ENCODE assay signal across 9 cellular contexts in genomic region chr1:84698718-84699117, GRCh38. TPM values are rescaled to one million over a fixed set of nuclear protein-coding genes. Genes with fewer than 3 reads are reported as not detected.
A peak's percentile ranks its signal among the peaks of the same experiment; 100 is the strongest.
DNase-seq lines count a peak whose midpoint lies in the region; ATAC-seq and TF ChIP-seq lines count a peak whose summit lies in the region.
"Had no signal": no experiment of that assay in that cellular context is flagged by ENCODE, and none has a peak within 500 bp of the region (broad histone marks: within the 10 kb centered on the region; RNA-seq: fewer than 3 reads in every experiment).

No MANE protein-coding gene starts in this region.

- H3K27ac ChIP-seq in adrenal gland (peak overlapping the region in 3 of 5 donors; percentile 54 to 65 (median 56)), suprapubic skin (peak overlapping the region; percentile 61)
- H3K27ac ChIP-seq in CD4-positive, alpha-beta memory T cell (ENCODE audit: low read depth, low read length) = no peak overlapping the region

- TF ChIP-seq POLR2A in adrenal gland (IDR thresholded peaks at IDR 0.05) (no peak), suprapubic skin (IDR thresholded peaks at IDR 0.05) (no peak)

- H3K36me3 Mint-ChIP-seq in stimulated activated effector memory CD8-positive, alpha-beta T cell treated with anti-CD3 and anti-CD28 coated beads, Interleukin-12 subunit alpha, Interleukin-12 subunit beta, amount 100 ng/mL, for 72 hours = no peaks in the 10 kb centered on the region
- H3K36me3 Mint-ChIP-seq in CD4-positive, alpha-beta memory T cell = no peaks in the 10 kb centered on the region

- H3K4me1 Mint-ChIP-seq in stimulated activated effector memory CD8-positive, alpha-beta T cell treated with anti-CD3 and anti-CD28 coated beads, Interleukin-12 subunit alpha, Interleukin-12 subunit beta, amount 100 ng/mL, for 72 hours = no peaks in the 10 kb centered on the region
- H3K4me1 Mint-ChIP-seq in CD4-positive, alpha-beta memory T cell = peaks cover 4 to 9% (median 7%) of the 10 kb centered on the region in 4 donors

- DNase-seq in HPDE6-E6E7 (ENCODE audit: extremely low spot score) (peak; percentile 64), adrenal gland (peak in 1 of 7 donors; percentile 18), left ventricle myocardium superior (no peak), suprapubic skin (ENCODE audit: low spot score in 2 of 2) (no peak), hippocampal formation (lab: John Stamatoyannopoulos, UW) (no peak)
- no peak for DNase-seq in stimulated activated effector memory CD8-positive, alpha-beta T cell treated with anti-CD3 and anti-CD28 coated beads, Interleukin-12 subunit alpha, Interleukin-12 subunit beta, amount 100 ng/mL, for 72 hours (ENCODE audit: low spot score in 2 of 2)
- DNase-seq in CD4-positive, alpha-beta memory T cell = no peak
- DNase-seq: activated naive CD4-positive, alpha-beta T cell treated with anti-CD3 and anti-CD28 coated beads, Interleukin-2, amount 50 U/mL, for 16 hours had no signal

- no peak for TF ChIP-seq CTCF in adrenal gland (IDR thresholded peaks at IDR 0.05)
- no peak for TF ChIP-seq CTCF in suprapubic skin (IDR thresholded peaks at IDR 0.05)

- TF ChIP-seq EP300 in suprapubic skin (IDR thresholded peaks at IDR 0.05) = no peak

- POLR2A ChIA-PET in CD4-positive, alpha-beta memory T cell (lab: Charles Lee; ENCODE audit: partially characterized antibody) = no interaction called here

- CTCF ChIA-PET in CD4-positive, alpha-beta memory T cell (lab: Charles Lee; ENCODE audit: partially characterized antibody) = no interaction called here

- peaks cover 0 to 5% of the 10 kb centered on the region in 2 donors for H3K4me1 ChIP-seq in adrenal gland (replicated peaks in 1 of 2)
- peaks cover 14% of the 10 kb centered on the region for H3K4me1 ChIP-seq in suprapubic skin
- no peaks in the 10 kb centered on the region for H3K4me1 ChIP-seq in CD4-positive, alpha-beta memory T cell (ENCODE audit: insufficient read depth, low read length)

- H3K27me3 ChIP-seq in adrenal gland (no peaks in the 10 kb centered on the region), suprapubic skin (no peaks in the 10 kb centered on the region)
- no peaks in the 10 kb centered on the region for H3K27me3 ChIP-seq in CD4-positive, alpha-beta memory T cell (ENCODE audit: insufficient read depth, low read length)

- H3K4me3 ChIP-seq in adrenal gland (no peak overlapping the region), suprapubic skin (no peak overlapping the region)
- H3K4me3 ChIP-seq in CD4-positive, alpha-beta memory T cell (ENCODE audit: low read length in 2 of 2) = no peak overlapping the region

- no peaks in the 10 kb centered on the region for H3K9me3 ChIP-seq in adrenal gland (replicated peaks in 1 of 3)
- no peaks in the 10 kb centered on the region for H3K9me3 ChIP-seq in suprapubic skin
- H3K9me3 ChIP-seq in CD4-positive, alpha-beta memory T cell (ENCODE audit: control insufficient read depth in 1 of 2, low read length in 2 of 2) = no peaks in the 10 kb centered on the region

- ATAC-seq in left ventricle myocardium superior (peak; percentile 81), HG03571 (IDR thresholded peaks at IDR 0.05; ENCODE audit: unreplicated experiment) (no peak)
- ATAC-seq in stimulated activated effector memory CD8-positive, alpha-beta T cell treated with anti-CD3 and anti-CD28 coated beads, Interleukin-12 subunit alpha, Interleukin-12 subunit beta, amount 100 ng/mL, for 72 hours = no peak

- 17 to 55% (median 31%) methylated on average over 1 of the region's 1 CpG for WGBS in adrenal gland, 4 donors
- WGBS in suprapubic skin = 38% methylated on average over 1 of the region's 1 CpG

- H3K9me3 Mint-ChIP-seq in stimulated activated effector memory CD8-positive, alpha-beta T cell treated with anti-CD3 and anti-CD28 coated beads, Interleukin-12 subunit alpha, Interleukin-12 subunit beta, amount 100 ng/mL, for 72 hours = no peaks in the 10 kb centered on the region
- H3K9me3 Mint-ChIP-seq in CD4-positive, alpha-beta memory T cell = no peaks in the 10 kb centered on the region

- H3K36me3 ChIP-seq in adrenal gland (replicated peaks in 1 of 2) (no peaks in the 10 kb centered on the region), suprapubic skin (no peaks in the 10 kb centered on the region)
- no peaks in the 10 kb centered on the region for H3K36me3 ChIP-seq in CD4-positive, alpha-beta memory T cell (ENCODE audit: insufficient read depth, low read length)

- H3K4me3 Mint-ChIP-seq in stimulated activated effector memory CD8-positive, alpha-beta T cell treated with anti-CD3 and anti-CD28 coated beads, Interleukin-12 subunit alpha, Interleukin-12 subunit beta, amount 100 ng/mL, for 72 hours = no peak overlapping the region
- no peak overlapping the region for H3K4me3 Mint-ChIP-seq in CD4-positive, alpha-beta memory T cell

- intact Hi-C loops in adrenal gland (cut with DNase I) (no loop called here), left ventricle myocardium superior (cut with micrococcal nuclease) (no loop called here)
- intact Hi-C loops in CD4-positive, alpha-beta memory T cell (cut with micrococcal nuclease) = no loop called here

- no peak overlapping the region for H3K27ac Mint-ChIP-seq in stimulated activated effector memory CD8-positive, alpha-beta T cell treated with anti-CD3 and anti-CD28 coated beads, Interleukin-12 subunit alpha, Interleukin-12 subunit beta, amount 100 ng/mL, for 72 hours
- peak overlapping the region in 1 of 7 donors; percentile 53 for H3K27ac Mint-ChIP-seq in CD4-positive, alpha-beta memory T cell

- H3K27me3 Mint-ChIP-seq in CD4-positive, alpha-beta memory T cell = peaks cover 6 to 7% of the 10 kb centered on the region in 2 donors

RNA-seq across cellular contexts. Expression of gene SSX2IP, which starts 8.5 kb away (rescaled TPM):
- total RNA-seq in adrenal gland (1 to 10 TPM; 2.1 to 5.8 (median 4.1) TPM), left ventricle myocardium superior (16.5 TPM), suprapubic skin (10 to 100 TPM in 1 of 4 donors, 1 to 10 TPM in 3; 6.1 to 12.8 (median 9.4) TPM)
- polyA plus RNA-seq in adrenal gland = 10 to 100 TPM in 1 of 3 donors, 1 to 10 TPM in 2; 1.3 to 10.0 (median 2.5) TPM
- 1 to 10 TPM; 7.5 to 8.3 TPM for total RNA-seq in CD4-positive, alpha-beta memory T cell
- polyA plus RNA-seq in CD4-positive, alpha-beta memory T cell = 10 to 100 TPM in 1 of 2 donors, 1 to 10 TPM in 1; 5.7 to 11.8 TPM
